In the genomic region with DNA sequence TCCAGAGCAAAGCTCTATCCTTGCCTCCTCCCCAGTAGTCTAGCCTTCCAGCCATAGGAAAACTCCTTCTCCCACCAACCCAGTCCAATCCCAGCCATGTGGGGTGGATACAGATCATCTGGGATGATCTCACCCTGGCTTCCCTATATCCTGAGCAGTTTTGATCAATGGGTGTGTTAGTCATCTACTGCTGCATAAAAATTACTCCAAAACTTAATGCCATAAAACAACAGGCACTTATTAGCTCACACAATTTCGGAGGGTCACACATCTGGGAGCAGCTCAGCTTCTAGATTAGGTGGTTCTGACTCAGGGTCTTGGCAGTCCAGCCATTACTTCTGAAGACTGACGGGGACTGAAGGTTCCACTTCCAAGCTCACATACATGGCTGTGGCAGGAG, we compare ENCODE assay signal across 16 cellular contexts.
DNase-seq lines count a peak whose midpoint lies in the region; ATAC-seq and TF ChIP-seq lines count a peak whose summit lies in the region.
"Had no signal": no experiment of that assay in that cellular context is flagged by ENCODE, and none has a peak within 500 bp of the region (broad histone marks: within the 10 kb centered on the region; RNA-seq: fewer than 3 reads in every experiment).

No MANE protein-coding gene starts in this region.

- peaks cover 6% of the 10 kb centered on the region; the same call in 1 of the 2 replicates for H3K9me3 ChIP-seq in PC-9 (ENCODE audit: insufficient read depth, low read depth)

- H3K36me3 ChIP-seq in PC-9 (ENCODE audit: low read depth) = no peaks in the 10 kb centered on the region
- H3K36me3 ChIP-seq: cardiac muscle cell had no signal

- no peaks in the 10 kb centered on the region for H4K20me1 ChIP-seq in PC-9 (ENCODE audit: insufficient read depth)

- peak overlapping the region; percentile 91 for H3K27ac ChIP-seq in PC-9
- H3K27ac ChIP-seq: C4-2B, cardiac muscle cell, VCaP had no signal

- no peak for ATAC-seq in HG02840 (IDR thresholded peaks at IDR 0.05; ENCODE audit: low FRiP score, unreplicated experiment)

- no peak overlapping the region for H2AFZ ChIP-seq in PC-9

- CTCF ChIA-PET in PC-9 (lab: Charles Lee) = interaction anchor here (1.3 kb wide), 1 partner anchor 17 kb away, joined by 6 read pairs; no protein-coding TSS in a partner anchor

- H3F3A ChIP-seq in PC-9 (ENCODE audit: insufficient read depth, low read depth) = peaks cover 51% of the 10 kb centered on the region

- H3K4me2 ChIP-seq in PC-9 = peak overlapping the region; percentile 75

- BruUV-seq in PC-9 (replicated peaks; lab: Mats Ljungman, UMichigan) = no TSS peak

- H3K4me3 ChIP-seq in PC-9 (no peak overlapping the region), epithelial cell of proximal tubule (ENCODE audit: low read depth, low read length) (no peak overlapping the region)
- H3K4me3 ChIP-seq: cardiac muscle cell had no signal

- DNase-seq in EH (ENCODE audit: low read depth) (peak; percentile 69), PC-9 (peak in 1 of 2 experiments; percentile 59), epithelial cell of proximal tubule (ENCODE audit: low read depth) (peak; percentile 49), renal cortical epithelial cell (ENCODE audit: low read depth) (peak; percentile 77), activated gamma-delta T cell (lab: John Stamatoyannopoulos, UW) (no peak), NCI-H1048 (lab: John Stamatoyannopoulos, UW) (no peak), midbrain (lab: John Stamatoyannopoulos, UW) (no peak)
- DNase-seq: activated naive CD4-positive, alpha-beta T cell treated with Interleukin-2 at 50 U/mL for 16 hours; effector CD8-positive, alpha-beta T cell; kidney; NCI-H1436 treated with DMSO at 0.1 percent for 48 hours; NCI-H345 had no signal

- intact Hi-C loops in PC-9 (cut with micrococcal nuclease; ENCODE audit: unreplicated experiment) = loop anchor here (10.0 kb wide), 3 partner anchors 376 to 584 kb away; partner anchors contain the start of genes MSL3B and UGT1A6

- no peaks in the 10 kb centered on the region for H3K9me2 ChIP-seq in PC-9 (ENCODE audit: insufficient read depth)

- POLR2A ChIA-PET in PC-9 (lab: Charles Lee; ENCODE audit: unreplicated experiment) = no interaction called here

- no peaks in the 10 kb centered on the region for H3K27me3 ChIP-seq in PC-9 (ENCODE audit: insufficient read depth, low read depth)
- H3K27me3 ChIP-seq: cardiac muscle cell had no signal

- H3K79me2 ChIP-seq in PC-9 (ENCODE audit: low read depth) = no peaks in the 10 kb centered on the region

- TF ChIP-seq CTCF in PC-9 (conservative IDR thresholded peaks at IDR 0.05) (no peak), epithelial cell of proximal tubule (conservative IDR thresholded peaks at IDR 0.05; ENCODE audit: low read depth, low read length) (no peak)

- H3K4me1 ChIP-seq in PC-9 (replicated peaks; ENCODE audit: insufficient read depth) = peaks cover 59% of the 10 kb centered on the region

Comparison
In these comparisons a context has a peak if more than half of its experiments do, and no peak if none do; other contexts are left out.
1. DNase-seq: peak in EH (single experiment), epithelial cell of proximal tubule (single experiment) and renal cortical epithelial cell (single experiment); none in activated gamma-delta T cell (single experiment), NCI-H1048 (single experiment) and midbrain (single experiment).